ENCODE assay signal across 16 cellular contexts in genomic region chr11:112871909-112872511, GRCh38.
"Had no signal": no experiment of that assay in that cellular context is flagged by ENCODE, and none has a peak within 500 bp of the region (broad histone marks: within the 10 kb centered on the region; RNA-seq: fewer than 3 reads in every experiment).

No MANE protein-coding gene starts in this region.

- ATAC-seq: activated CD4-positive, CD25-positive, alpha-beta regulatory T cell treated with anti-CD3 and anti-CD28 coated beads, Interleukin-2, amount 50 U/mL, for 24 hours; activated CD8-positive, alpha-beta memory T cell treated with anti-CD3 and anti-CD28 coated beads, Interleukin-2, amount 10 ng/mL, durations not matched to agents 7 days and 5 days; activated naive CD4-positive, alpha-beta T cell treated with anti-CD3 and anti-CD28 coated beads, Interleukin-2, amount 50 U/mL, for 72 hours; mucosa of descending colon; right cardiac atrium had no signal

- H3K9me3 ChIP-seq: mucosa of descending colon, uterus had no signal

- H3K4me3 ChIP-seq: lung, mucosa of descending colon, smooth muscle cell, uterus had no signal

- H3K36me3 ChIP-seq: uterus had no signal

- DNase-seq: activated CD4-positive, alpha-beta T cell treated with anti-CD3 and anti-CD28 coated beads, Interleukin-2, amount 50 U/mL, for 4 hours; activated CD8-positive, alpha-beta memory T cell treated with anti-CD3 and anti-CD28 coated beads, Interleukin-2, amount 10 ng/mL, durations not matched to agents 7 days and 5 days; activated effector memory CD4-positive, alpha-beta T cell treated with anti-CD3 and anti-CD28 coated beads, Interleukin-2, amount 50 U/mL, for 16 hours; activated T-cell treated with anti-CD3 and anti-CD28 coated beads, Interleukin-2, amount 50 U/mL, for 24 hours; amniotic stem cell; effector memory CD4-positive, alpha-beta T cell; hypothalamus; mucosa of descending colon; occipital lobe; right cardiac atrium; uterus had no signal

- H3K4me1 ChIP-seq: uterus had no signal

- H3K4me2 ChIP-seq: smooth muscle cell had no signal

- H3K27me3 ChIP-seq: uterus had no signal

- H3K27ac ChIP-seq: epithelial cell of prostate, uterus had no signal
